Comparison of ENCODE assay signal across 29 cellular contexts in genomic region chr3:88677311-88677710, GRCh38.
DNase-seq lines count a peak whose midpoint lies in the region; ATAC-seq and TF ChIP-seq lines count a peak whose summit lies in the region.
"Had no signal": no experiment of that assay in that cellular context is flagged by ENCODE, and none has a peak within 500 bp of the region (broad histone marks: within the 10 kb centered on the region; RNA-seq: fewer than 3 reads in every experiment).

No MANE protein-coding gene starts in this region.

- TF ChIP-seq POLR2A in body of pancreas (IDR thresholded peaks at IDR 0.05) (no peak), gastrocnemius medialis (IDR thresholded peaks at IDR 0.05) (no peak)

- H3K4me3 ChIP-seq in body of pancreas (no peak overlapping the region), hepatocyte (no peak overlapping the region), gastrocnemius medialis (no peak overlapping the region)
- H3K4me3 ChIP-seq: A549; BLaER1; BLaER1 treated with 17β-estradiol and CSF1 and Interleukin-3, amounts not matched to agents 10 nM and 100 nM had no signal

- H3K9me2 ChIP-seq in hepatocyte (replicated peaks; ENCODE audit: insufficient read depth) = no peaks in the 10 kb centered on the region

- 23 to 35% methylated on average over 1 of the region's 1 CpG for WGBS in body of pancreas, 2 donors
- WGBS in hepatocyte (ENCODE audit: low lambda C conversion rate, missing lambda C conversion rate) = 57% methylated on average over 1 of the region's 1 CpG

- in situ Hi-C loops in gastrocnemius medialis (cut with MboI; ENCODE audit: low sequenced_read_pairs in 4 of 4) = no loop called here

- no peak overlapping the region for H2AFZ ChIP-seq in hepatocyte

- peak; percentile 24 for ATAC-seq in body of pancreas
- ATAC-seq in GM21576 (IDR thresholded peaks at IDR 0.05; ENCODE audit: unreplicated experiment) = no peak
- no peak for ATAC-seq in gastrocnemius medialis
- ATAC-seq: A549; CD8-positive, alpha-beta T cell had no signal

- H3K27ac ChIP-seq in body of pancreas = no peak overlapping the region
- no peak overlapping the region for H3K27ac ChIP-seq in hepatocyte
- no peak overlapping the region for H3K27ac ChIP-seq in gastrocnemius medialis
- H3K27ac ChIP-seq: 22Rv1; A549; BLaER1; BLaER1 treated with 17β-estradiol and CSF1 and Interleukin-3, amounts not matched to agents 10 nM and 100 nM; C4-2B had no signal

- H3K4me1 ChIP-seq in body of pancreas (peaks cover 6% of the 10 kb centered on the region), hepatocyte (ENCODE audit: insufficient read depth) (no peaks in the 10 kb centered on the region), gastrocnemius medialis (no peaks in the 10 kb centered on the region)
- H3K4me1 ChIP-seq: A549; BE2C; BLaER1; BLaER1 treated with 17β-estradiol and CSF1 and Interleukin-3, amounts not matched to agents 10 nM and 100 nM; Caco-2 had no signal

- intact Hi-C loops in body of pancreas (cut with DNase I) (no loop called here), gastrocnemius medialis (cut with DNase I; ENCODE audit: low total_unique reads) (no loop called here)

- no peak for DNase-seq in body of pancreas
- DNase-seq in hepatocyte (ENCODE audit: low spot score) = no peak
- DNase-seq in gastrocnemius medialis = no peak
- DNase-seq: 8988T; ACHN; AML-193; BE2C; C1 segment of cervical spinal cord; Caco-2; Calu3; CD4-positive, alpha-beta memory T cell; CD4-positive, alpha-beta T cell; CD4-positive, CD25-positive, alpha-beta regulatory T cell; CD8-positive, alpha-beta memory T cell; CD8-positive, alpha-beta T cell; COR-L47; DMS 273 treated with DMSO at 0.1 percent for 48 hours; DMS153; DMS53; DMS79; DMS79 treated with DMSO at 0.1 percent for 48 hours; DND-41; EL had no signal

- H4K20me1 ChIP-seq in hepatocyte (ENCODE audit: insufficient read depth, poor library complexity, severe bottlenecking) = no peaks in the 10 kb centered on the region
- H4K20me1 ChIP-seq: BLaER1; BLaER1 treated with 17β-estradiol and CSF1 and Interleukin-3, amounts not matched to agents 10 nM and 100 nM had no signal

- H3K9me3 ChIP-seq in body of pancreas (no peaks in the 10 kb centered on the region), hepatocyte (ENCODE audit: low read depth) (no peaks in the 10 kb centered on the region), gastrocnemius medialis (no peaks in the 10 kb centered on the region)
- H3K9me3 ChIP-seq: A549; BE2C; BLaER1; BLaER1 treated with 17β-estradiol and CSF1 and Interleukin-3, amounts not matched to agents 10 nM and 100 nM; Caco-2 had no signal

- no peaks in the 10 kb centered on the region for H3K27me3 ChIP-seq in body of pancreas
- H3K27me3 ChIP-seq in hepatocyte = no peaks in the 10 kb centered on the region
- H3K27me3 ChIP-seq in gastrocnemius medialis = no peaks in the 10 kb centered on the region
- H3K27me3 ChIP-seq: BE2C; BLaER1; BLaER1 treated with 17β-estradiol and CSF1 and Interleukin-3, amounts not matched to agents 10 nM and 100 nM had no signal

- H3K79me2 ChIP-seq in hepatocyte = no peaks in the 10 kb centered on the region

- TF ChIP-seq CTCF in body of pancreas (IDR thresholded peaks at IDR 0.05) = no peak
- no peak for TF ChIP-seq CTCF in hepatocyte (IDR thresholded peaks at IDR 0.05; ENCODE audit: poor library complexity)
- no peak for TF ChIP-seq CTCF in gastrocnemius medialis (IDR thresholded peaks at IDR 0.05 in 4 of 5, conservative IDR thresholded peaks at IDR 0.05 in 1 of 5)

- H3K4me2 ChIP-seq in hepatocyte = peak overlapping the region; percentile 12
- H3K4me2 ChIP-seq: A549; BLaER1; BLaER1 treated with 17β-estradiol and CSF1 and Interleukin-3, amounts not matched to agents 10 nM and 100 nM had no signal

- no peaks in the 10 kb centered on the region for H3K36me3 ChIP-seq in body of pancreas (replicated peaks in 1 of 2; ENCODE audit: insufficient read depth in 1 of 2, low read depth in 2 of 2)
- no peaks in the 10 kb centered on the region for H3K36me3 ChIP-seq in hepatocyte (replicated peaks; ENCODE audit: insufficient read depth, low read depth)
- H3K36me3 ChIP-seq in gastrocnemius medialis = no peaks in the 10 kb centered on the region
- H3K36me3 ChIP-seq: BE2C; BLaER1; BLaER1 treated with 17β-estradiol and CSF1 and Interleukin-3, amounts not matched to agents 10 nM and 100 nM had no signal
